23 cellular contexts compared by ENCODE assay signal in genomic region chr17:72562628-72563188, GRCh38.
"Had no signal": no experiment of that assay in that cellular context is flagged by ENCODE, and none has a peak within 500 bp of the region (broad histone marks: within the 10 kb centered on the region; RNA-seq: fewer than 3 reads in every experiment).

No MANE protein-coding gene starts in this region.

- H3K36me3 Mint-ChIP-seq: activated CD4-positive, alpha-beta memory T cell treated with anti-CD3 and anti-CD28 coated beads for 36 hours; activated naive CD4-positive, alpha-beta T cell treated with anti-CD3 and anti-CD28 coated beads, Interleukin-2, amount 10 ng/mL, durations not matched to agents 7 days and 5 days; activated naive CD8-positive, alpha-beta T cell treated with anti-CD3 and anti-CD28 coated beads, Interleukin-2, amount 10 ng/mL, durations not matched to agents 7 days and 5 days; memory B cell; naive thymus-derived CD4-positive, alpha-beta T cell had no signal

- H3K36me3 ChIP-seq: brain microvascular endothelial cell, heart right ventricle, spleen, suprapubic skin, tibial artery, WERI-Rb-1 had no signal

- ATAC-seq: activated CD4-positive, CD25-positive, alpha-beta regulatory T cell treated with anti-CD3 and anti-CD28 coated beads, Interleukin-2, amount 50 U/mL, for 24 hours; heart right ventricle; naive thymus-derived CD4-positive, alpha-beta T cell; right cardiac atrium had no signal

- H3K9me3 ChIP-seq: heart right ventricle, spleen, suprapubic skin, tibial artery had no signal

- DNase-seq: activated CD4-positive, alpha-beta memory T cell treated with anti-CD3 and anti-CD28 coated beads for 36 hours; activated CD4-positive, alpha-beta T cell treated with anti-CD3 and anti-CD28 coated beads for 48 hours; activated CD8-positive, alpha-beta memory T cell treated with anti-CD3 and anti-CD28 coated beads, Interleukin-2, amount 50 U/mL, for 4 hours; activated effector memory CD4-positive, alpha-beta T cell treated with anti-CD3 and anti-CD28 coated beads, Interleukin-2, amount 50 U/mL, for 16 hours; activated naive CD4-positive, alpha-beta T cell treated with anti-CD3 and anti-CD28 coated beads, Interleukin-2, amount 10 ng/mL, durations not matched to agents 7 days and 5 days; activated naive CD8-positive, alpha-beta T cell treated with anti-CD3 and anti-CD28 coated beads, Interleukin-2, amount 10 ng/mL, durations not matched to agents 7 days and 5 days; activated T-cell treated with anti-CD3 and anti-CD28 coated beads, Interleukin-2, amount 50 U/mL, for 1 hour; brain microvascular endothelial cell; heart right ventricle; midbrain; naive thymus-derived CD4-positive, alpha-beta T cell; right cardiac atrium; spleen; stimulated activated naive CD4-positive, alpha-beta T cell; tibial artery; WERI-Rb-1 had no signal

- FAIRE-seq: astrocyte, endothelial cell of umbilical vein had no signal

- H3K27me3 Mint-ChIP-seq: activated CD4-positive, alpha-beta memory T cell treated with anti-CD3 and anti-CD28 coated beads for 36 hours had no signal

- H3K27ac ChIP-seq: brain microvascular endothelial cell, heart right ventricle, spleen, suprapubic skin, tibial artery, WERI-Rb-1 had no signal

- H3K27me3 ChIP-seq: brain microvascular endothelial cell, suprapubic skin had no signal

- H3K27ac Mint-ChIP-seq: activated CD4-positive, alpha-beta memory T cell treated with anti-CD3 and anti-CD28 coated beads for 36 hours; activated naive CD4-positive, alpha-beta T cell treated with anti-CD3 and anti-CD28 coated beads, Interleukin-2, amount 10 ng/mL, durations not matched to agents 7 days and 5 days; activated naive CD8-positive, alpha-beta T cell treated with anti-CD3 and anti-CD28 coated beads, Interleukin-2, amount 10 ng/mL, durations not matched to agents 7 days and 5 days; activated T-helper 1 cell treated with anti-CD3 and anti-CD28 coated beads, Interleukin-12 subunit alpha, Interleukin-12 subunit beta, Interleukin-2, Interleukin-4 antibody, amounts not matched to agents 30 ng/mL and 10 ng/mL and 1 ng/mL, durations not matched to agents 14 hours and 24 hours and 36 hours; memory B cell had no signal

- H3K4me3 ChIP-seq: heart right ventricle, spleen, suprapubic skin, tibial artery had no signal

- H3K4me1 ChIP-seq: heart right ventricle, spleen, tibial artery had no signal

- H3K4me3 Mint-ChIP-seq: activated CD4-positive, alpha-beta memory T cell treated with anti-CD3 and anti-CD28 coated beads for 36 hours; activated naive CD4-positive, alpha-beta T cell treated with anti-CD3 and anti-CD28 coated beads, Interleukin-2, amount 10 ng/mL, durations not matched to agents 7 days and 5 days; activated naive CD8-positive, alpha-beta T cell treated with anti-CD3 and anti-CD28 coated beads, Interleukin-2, amount 10 ng/mL, durations not matched to agents 7 days and 5 days; activated T-helper 1 cell treated with anti-CD3 and anti-CD28 coated beads, Interleukin-12 subunit alpha, Interleukin-12 subunit beta, Interleukin-2, Interleukin-4 antibody, amounts not matched to agents 30 ng/mL and 10 ng/mL and 1 ng/mL, durations not matched to agents 14 hours and 24 hours and 36 hours; memory B cell; naive thymus-derived CD4-positive, alpha-beta T cell; neural crest cell had no signal

- H3K9me3 Mint-ChIP-seq: activated CD4-positive, alpha-beta memory T cell treated with anti-CD3 and anti-CD28 coated beads for 36 hours; activated naive CD4-positive, alpha-beta T cell treated with anti-CD3 and anti-CD28 coated beads, Interleukin-2, amount 10 ng/mL, durations not matched to agents 7 days and 5 days; activated naive CD8-positive, alpha-beta T cell treated with anti-CD3 and anti-CD28 coated beads, Interleukin-2, amount 10 ng/mL, durations not matched to agents 7 days and 5 days; activated T-helper 1 cell treated with anti-CD3 and anti-CD28 coated beads, Interleukin-12 subunit alpha, Interleukin-12 subunit beta, Interleukin-2, Interleukin-4 antibody, amounts not matched to agents 30 ng/mL and 10 ng/mL and 1 ng/mL, durations not matched to agents 14 hours and 24 hours and 36 hours; memory B cell; naive thymus-derived CD4-positive, alpha-beta T cell; neural crest cell had no signal
